Comparison of ENCODE assay signal across 11 cellular contexts in genomic region chr6:44976677-44977405, GRCh38.
A peak's percentile ranks its signal among the peaks of the same experiment; 100 is the strongest.
DNase-seq lines count a peak whose midpoint lies in the region; ATAC-seq and TF ChIP-seq lines count a peak whose summit lies in the region.
"Had no signal": no experiment of that assay in that cellular context is flagged by ENCODE, and none has a peak within 500 bp of the region (broad histone marks: within the 10 kb centered on the region; RNA-seq: fewer than 3 reads in every experiment).

No MANE protein-coding gene starts in this region.

- H3K4me3 ChIP-seq in AG09309 (ENCODE audit: control insufficient read depth, low read depth, low read length) (no peak overlapping the region), astrocyte of the spinal cord (ENCODE audit: low read depth, low read length) (no peak overlapping the region), aorta (ENCODE audit: low read length in 2 of 2) (no peak overlapping the region)

- H3K9me3 ChIP-seq in aorta (ENCODE audit: control insufficient read depth, low read length), result no peaks in the 10 kb centered on the region

- H3K27me3 ChIP-seq in aorta (ENCODE audit: control insufficient read depth in 1 of 2, insufficient read depth in 2 of 2, low read length in 1 of 2), result no peaks in the 10 kb centered on the region

- TF ChIP-seq CTCF in AG09309 (IDR thresholded peaks at IDR 0.05; ENCODE audit: control insufficient read depth, insufficient read depth, low read depth, low read length, missing control alignments) (no peak), astrocyte of the spinal cord (IDR thresholded peaks at IDR 0.05; ENCODE audit: low read depth, low read length) (no peak)

- intact Hi-C loops in aorta (cut with DNase I), result no loop called here

- peak; percentile 9 for ATAC-seq in GM18907 (IDR thresholded peaks at IDR 0.05; ENCODE audit: unreplicated experiment)
- ATAC-seq in aorta (ENCODE audit: low FRiP score), result no peak
- ATAC-seq: HepG2 had no signal

- peak; percentile 24 for DNase-seq in AG09309 (ENCODE audit: low read depth)
- peak; percentile 17 for DNase-seq in M059J (ENCODE audit: low read depth)
- peak; percentile 42 for DNase-seq in astrocyte of the spinal cord (ENCODE audit: low read depth, low spot score)
- no peak for DNase-seq in aorta
- no peak for DNase-seq in DMS153 (lab: John Stamatoyannopoulos, UW)
- no peak for DNase-seq in NCI-H1930 (lab: John Stamatoyannopoulos, UW)
- no peak for DNase-seq in HUDEP-2 (lab: John Stamatoyannopoulos, UW; ENCODE audit: unreplicated experiment in 76 of 76)
- DNase-seq: HCEC 1CT, NCI-H774 had no signal

- H3K27ac ChIP-seq in aorta (ENCODE audit: low read depth in 1 of 2, low read length in 2 of 2), result no peak overlapping the region

- in situ Hi-C loops in astrocyte of the spinal cord (cut with HindIII; ENCODE audit: low sequenced_read_pairs), result no loop called here

- H3K4me1 ChIP-seq in aorta (ENCODE audit: control insufficient read depth in 1 of 2, insufficient read depth in 2 of 2, low read length in 2 of 2), result no peaks in the 10 kb centered on the region

- no peaks in the 10 kb centered on the region for H3K36me3 ChIP-seq in aorta (ENCODE audit: control insufficient read depth in 1 of 2, insufficient read depth in 2 of 2, low read length in 1 of 2)

Comparison
In these comparisons a context has a peak if more than half of its experiments do, and no peak if none do; other contexts are left out.
1. DNase-seq: peak in AG09309 (single experiment), M059J (single experiment) and astrocyte of the spinal cord (single experiment); none in aorta (0 of 2), DMS153 (single experiment), NCI-H1930 (0 of 2) and HUDEP-2 (0 of 76).